8 cellular contexts compared by ENCODE assay signal in the genomic region with DNA sequence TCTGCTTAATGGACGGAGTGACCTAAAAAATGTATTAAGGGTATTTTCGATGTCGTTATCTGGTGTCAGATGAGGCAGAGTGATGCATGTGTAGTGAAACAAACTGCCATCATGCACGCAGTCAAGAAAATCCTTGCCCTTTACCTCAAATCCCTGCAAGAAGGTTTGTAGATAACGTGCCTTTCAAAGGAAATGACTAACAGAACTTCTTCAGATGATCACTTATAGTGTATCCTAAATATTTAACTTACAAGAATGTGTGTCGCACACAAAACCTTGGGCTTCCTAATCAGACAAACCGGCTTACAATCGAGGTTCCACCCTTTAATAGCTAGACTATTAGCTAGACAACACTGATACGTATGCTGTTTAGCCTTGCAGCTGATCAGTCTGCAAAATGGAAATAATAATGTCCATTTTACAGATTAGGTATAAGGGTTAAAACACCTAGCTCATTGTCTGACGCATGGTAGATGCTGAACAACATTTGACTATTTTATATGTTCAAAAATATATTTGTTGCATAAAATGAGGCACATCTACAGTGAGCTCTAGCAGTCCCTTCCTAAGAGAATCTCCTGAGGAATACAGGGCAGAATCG. TPM values are rescaled to one million over a fixed set of nuclear protein-coding genes. Genes with fewer than 3 reads are reported as not detected.
DNase-seq lines count a peak whose midpoint lies in the region; ATAC-seq and TF ChIP-seq lines count a peak whose summit lies in the region.

No MANE protein-coding gene starts in this region.

- WGBS in mesendoderm (ENCODE audit: extremely low coverage, insufficient coverage, low lambda C conversion rate) = no CpG with 5 or more reads among the region's 11 CpGs

- H3K4me3 ChIP-seq in left ventricle myocardium inferior (peak overlapping the region; percentile 93), adipocyte (ENCODE audit: low read length) (peak overlapping the region; percentile 95), mesendoderm (ENCODE audit: low read length) (peak overlapping the region; percentile 15)

- no peak overlapping the region for H4K8ac ChIP-seq in mesendoderm (ENCODE audit: low read depth, low read length)

- H3K4me1 ChIP-seq in left ventricle myocardium inferior (peaks cover 49% of the 10 kb centered on the region), adipocyte (ENCODE audit: control insufficient read depth, insufficient read depth, low read length) (peaks cover 31% of the 10 kb centered on the region), mesendoderm (ENCODE audit: control insufficient read depth, low read depth, low read length) (peaks cover 6% of the 10 kb centered on the region)

- peak overlapping the region; percentile 88 for H3K56ac ChIP-seq in mesendoderm (ENCODE audit: low read length)

- no peak for TF ChIP-seq CTCF in left ventricle myocardium inferior (IDR thresholded peaks at IDR 0.05; ENCODE audit: borderline replicate concordance)

- H3K9ac ChIP-seq in adipocyte (ENCODE audit: low read length) (peak overlapping the region; percentile 98), mesendoderm (ENCODE audit: low read length) (peak overlapping the region; percentile 74)

- DNase-seq in left ventricle myocardium inferior (no peak), cardiac septum (ENCODE audit: low spot score) (no peak), adipocyte (ENCODE audit: low read depth) (no peak), mesendoderm (no peak), H4 (ENCODE audit: low spot score) (no peak), NCI-H2171 (lab: John Stamatoyannopoulos, UW) (no peak), DMS114 treated with DMSO at 0.1 percent for 48 hours (lab: John Stamatoyannopoulos, UW; ENCODE audit: unreplicated experiment) (no peak)

- no peak overlapping the region for H2BK15ac ChIP-seq in mesendoderm (replicated peaks; ENCODE audit: low read depth)

- H3K79me2 ChIP-seq in mesendoderm (ENCODE audit: control insufficient read depth, insufficient read depth, low read length) = peaks cover 31% of the 10 kb centered on the region

- no peaks in the 10 kb centered on the region for H3K36me3 ChIP-seq in left ventricle myocardium inferior
- H3K36me3 ChIP-seq in adipocyte (ENCODE audit: control insufficient read depth, insufficient read depth, low read length, severe bottlenecking) = no peaks in the 10 kb centered on the region
- no peaks in the 10 kb centered on the region for H3K36me3 ChIP-seq in mesendoderm (ENCODE audit: control insufficient read depth, insufficient read depth, low read length)

- no peak overlapping the region for H2BK5ac ChIP-seq in mesendoderm (ENCODE audit: low read length)

- H3K9me3 ChIP-seq in left ventricle myocardium inferior (replicated peaks) (no peaks in the 10 kb centered on the region), adipocyte (ENCODE audit: control insufficient read depth, low read length) (no peaks in the 10 kb centered on the region)

- no peak overlapping the region for H2BK120ac ChIP-seq in mesendoderm (ENCODE audit: low read depth, low read length)

- no peaks in the 10 kb centered on the region for H3K27me3 ChIP-seq in left ventricle myocardium inferior (ENCODE audit: low read depth)
- no peaks in the 10 kb centered on the region for H3K27me3 ChIP-seq in adipocyte (replicated peaks; ENCODE audit: control insufficient read depth, insufficient read depth, low read length)
- no peaks in the 10 kb centered on the region for H3K27me3 ChIP-seq in mesendoderm (ENCODE audit: insufficient read depth, low read length, poor library complexity)

- no peak overlapping the region for H3K4ac ChIP-seq in mesendoderm (ENCODE audit: low read depth, low read length)

- no peak overlapping the region for H2AK5ac ChIP-seq in mesendoderm (ENCODE audit: low read length)

- no peak overlapping the region for H4K5ac ChIP-seq in mesendoderm (ENCODE audit: low read length)

- no peak overlapping the region for H3K23ac ChIP-seq in mesendoderm (ENCODE audit: low read length)

- peak overlapping the region; percentile 78 for H3K4me2 ChIP-seq in mesendoderm (ENCODE audit: low read length)

- intact Hi-C loops in left ventricle myocardium inferior (cut with micrococcal nuclease) (no loop called here), cardiac septum (cut with DNase I) (loop anchor here (5.0 kb wide), 1 partner anchor 134 kb away; no protein-coding TSS in a partner anchor)

- H3K27ac ChIP-seq in left ventricle myocardium inferior (replicated peaks) (peak overlapping the region; percentile 95), mesendoderm (ENCODE audit: low read depth, low read length) (no peak overlapping the region)

- no peaks in the 10 kb centered on the region for H3K79me1 ChIP-seq in mesendoderm (ENCODE audit: low read length)

- H3K18ac ChIP-seq in mesendoderm (ENCODE audit: low read length) = no peak overlapping the region

- no peak for ATAC-seq in HG03432 (IDR thresholded peaks at IDR 0.05; ENCODE audit: unreplicated experiment)

RNA-seq across cellular contexts. Expression of gene TBCA, which starts 0.6 kb away (rescaled TPM):
- total RNA-seq in left ventricle myocardium inferior (147 TPM), cardiac septum (130 TPM)
- 1,122 TPM for polyA plus RNA-seq in mesendoderm (2013, experiment 1 of 2)
- 1,116 TPM for polyA plus RNA-seq in mesendoderm (2013, experiment 2 of 2)
- 153 and 211 TPM in 2 replicates for total RNA-seq in H4 (2014; rRNA removed; shearing (Covaris generic))

Comparison
In these comparisons a context has a peak if more than half of its experiments do, and no peak if none do; other contexts are left out.
1. H3K4me3 ChIP-seq: peak in every context shown above with its lines; median percentile 95 in adipocyte; 93 in left ventricle myocardium inferior; 15 in mesendoderm.